Comparison of ENCODE assay signal across 1 cellular context in the genomic region with DNA sequence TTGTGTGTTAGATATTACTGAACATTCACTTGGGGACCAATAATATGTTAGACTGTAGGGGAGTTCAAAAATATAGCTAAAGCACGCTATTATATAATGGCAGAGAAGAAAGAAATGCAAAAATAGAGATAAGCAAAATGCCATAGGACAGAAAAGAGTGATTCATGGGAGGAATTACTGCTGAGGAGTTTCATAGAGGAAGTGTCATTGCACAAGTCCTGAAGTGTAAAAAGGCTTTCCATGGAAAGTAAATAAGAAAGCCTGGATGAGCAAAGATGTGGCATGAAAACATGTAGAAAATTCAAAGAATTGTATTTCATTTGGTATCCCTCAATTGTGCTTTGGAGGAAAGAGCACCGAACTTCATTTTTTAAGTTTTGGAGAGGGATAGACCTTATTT.
TF ChIP-seq lines count a peak whose summit lies in the region.

No MANE protein-coding gene starts in this region.

TF ChIP-seq in WTC11, 78 proteins besides CTCF, POLR2A, EP300 and RAD21 (continued from another document):
- TF ChIP-seq, protein P1, sequence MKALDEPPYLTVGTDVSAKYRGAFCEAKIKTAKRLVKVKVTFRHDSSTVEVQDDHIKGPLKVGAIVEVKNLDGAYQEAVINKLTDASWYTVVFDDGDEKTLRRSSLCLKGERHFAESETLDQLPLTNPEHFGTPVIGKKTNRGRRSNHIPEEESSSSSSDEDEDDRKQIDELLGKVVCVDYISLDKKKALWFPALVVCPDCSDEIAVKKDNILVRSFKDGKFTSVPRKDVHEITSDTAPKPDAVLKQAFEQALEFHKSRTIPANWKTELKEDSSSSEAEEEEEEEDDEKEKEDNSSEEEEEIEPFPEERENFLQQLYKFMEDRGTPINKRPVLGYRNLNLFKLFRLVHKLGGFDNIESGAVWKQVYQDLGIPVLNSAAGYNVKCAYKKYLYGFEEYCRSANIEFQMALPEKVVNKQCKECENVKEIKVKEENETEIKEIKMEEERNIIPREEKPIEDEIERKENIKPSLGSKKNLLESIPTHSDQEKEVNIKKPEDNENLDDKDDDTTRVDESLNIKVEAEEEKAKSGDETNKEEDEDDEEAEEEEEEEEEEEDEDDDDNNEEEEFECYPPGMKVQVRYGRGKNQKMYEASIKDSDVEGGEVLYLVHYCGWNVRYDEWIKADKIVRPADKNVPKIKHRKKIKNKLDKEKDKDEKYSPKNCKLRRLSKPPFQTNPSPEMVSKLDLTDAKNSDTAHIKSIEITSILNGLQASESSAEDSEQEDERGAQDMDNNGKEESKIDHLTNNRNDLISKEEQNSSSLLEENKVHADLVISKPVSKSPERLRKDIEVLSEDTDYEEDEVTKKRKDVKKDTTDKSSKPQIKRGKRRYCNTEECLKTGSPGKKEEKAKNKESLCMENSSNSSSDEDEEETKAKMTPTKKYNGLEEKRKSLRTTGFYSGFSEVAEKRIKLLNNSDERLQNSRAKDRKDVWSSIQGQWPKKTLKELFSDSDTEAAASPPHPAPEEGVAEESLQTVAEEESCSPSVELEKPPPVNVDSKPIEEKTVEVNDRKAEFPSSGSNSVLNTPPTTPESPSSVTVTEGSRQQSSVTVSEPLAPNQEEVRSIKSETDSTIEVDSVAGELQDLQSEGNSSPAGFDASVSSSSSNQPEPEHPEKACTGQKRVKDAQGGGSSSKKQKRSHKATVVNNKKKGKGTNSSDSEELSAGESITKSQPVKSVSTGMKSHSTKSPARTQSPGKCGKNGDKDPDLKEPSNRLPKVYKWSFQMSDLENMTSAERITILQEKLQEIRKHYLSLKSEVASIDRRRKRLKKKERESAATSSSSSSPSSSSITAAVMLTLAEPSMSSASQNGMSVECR (CRISPR knock-in tag; IDR thresholded peaks at IDR 0.05; ENCODE audit: borderline replicate concordance) = no peak
- TF ChIP-seq ZNF232 (CRISPR knock-in tag; IDR thresholded peaks at IDR 0.05) (no peak), ETV6 (CRISPR knock-in tag; IDR thresholded peaks at IDR 0.05) (no peak), NR2C2 (CRISPR knock-in tag; IDR thresholded peaks at IDR 0.05) (no peak)
- TF ChIP-seq, protein P2, sequence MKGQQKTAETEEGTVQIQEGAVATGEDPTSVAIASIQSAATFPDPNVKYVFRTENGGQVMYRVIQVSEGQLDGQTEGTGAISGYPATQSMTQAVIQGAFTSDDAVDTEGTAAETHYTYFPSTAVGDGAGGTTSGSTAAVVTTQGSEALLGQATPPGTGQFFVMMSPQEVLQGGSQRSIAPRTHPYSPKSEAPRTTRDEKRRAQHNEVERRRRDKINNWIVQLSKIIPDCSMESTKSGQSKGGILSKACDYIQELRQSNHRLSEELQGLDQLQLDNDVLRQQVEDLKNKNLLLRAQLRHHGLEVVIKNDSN (CRISPR knock-in tag; IDR thresholded peaks at IDR 0.05) = no peak
- TF ChIP-seq, protein P3, sequence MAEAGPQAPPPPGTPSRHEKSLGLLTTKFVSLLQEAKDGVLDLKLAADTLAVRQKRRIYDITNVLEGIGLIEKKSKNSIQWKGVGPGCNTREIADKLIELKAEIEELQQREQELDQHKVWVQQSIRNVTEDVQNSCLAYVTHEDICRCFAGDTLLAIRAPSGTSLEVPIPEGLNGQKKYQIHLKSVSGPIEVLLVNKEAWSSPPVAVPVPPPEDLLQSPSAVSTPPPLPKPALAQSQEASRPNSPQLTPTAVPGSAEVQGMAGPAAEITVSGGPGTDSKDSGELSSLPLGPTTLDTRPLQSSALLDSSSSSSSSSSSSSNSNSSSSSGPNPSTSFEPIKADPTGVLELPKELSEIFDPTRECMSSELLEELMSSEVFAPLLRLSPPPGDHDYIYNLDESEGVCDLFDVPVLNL (CRISPR knock-in tag; IDR thresholded peaks at IDR 0.05; ENCODE audit: borderline replicate concordance, low read depth) = no peak
- TF ChIP-seq, protein P4, sequence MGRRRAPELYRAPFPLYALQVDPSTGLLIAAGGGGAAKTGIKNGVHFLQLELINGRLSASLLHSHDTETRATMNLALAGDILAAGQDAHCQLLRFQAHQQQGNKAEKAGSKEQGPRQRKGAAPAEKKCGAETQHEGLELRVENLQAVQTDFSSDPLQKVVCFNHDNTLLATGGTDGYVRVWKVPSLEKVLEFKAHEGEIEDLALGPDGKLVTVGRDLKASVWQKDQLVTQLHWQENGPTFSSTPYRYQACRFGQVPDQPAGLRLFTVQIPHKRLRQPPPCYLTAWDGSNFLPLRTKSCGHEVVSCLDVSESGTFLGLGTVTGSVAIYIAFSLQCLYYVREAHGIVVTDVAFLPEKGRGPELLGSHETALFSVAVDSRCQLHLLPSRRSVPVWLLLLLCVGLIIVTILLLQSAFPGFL (CRISPR knock-in tag; IDR thresholded peaks at IDR 0.05; ENCODE audit: borderline replicate concordance) = no peak
